20 cellular contexts compared by ENCODE assay signal in the genomic region with DNA sequence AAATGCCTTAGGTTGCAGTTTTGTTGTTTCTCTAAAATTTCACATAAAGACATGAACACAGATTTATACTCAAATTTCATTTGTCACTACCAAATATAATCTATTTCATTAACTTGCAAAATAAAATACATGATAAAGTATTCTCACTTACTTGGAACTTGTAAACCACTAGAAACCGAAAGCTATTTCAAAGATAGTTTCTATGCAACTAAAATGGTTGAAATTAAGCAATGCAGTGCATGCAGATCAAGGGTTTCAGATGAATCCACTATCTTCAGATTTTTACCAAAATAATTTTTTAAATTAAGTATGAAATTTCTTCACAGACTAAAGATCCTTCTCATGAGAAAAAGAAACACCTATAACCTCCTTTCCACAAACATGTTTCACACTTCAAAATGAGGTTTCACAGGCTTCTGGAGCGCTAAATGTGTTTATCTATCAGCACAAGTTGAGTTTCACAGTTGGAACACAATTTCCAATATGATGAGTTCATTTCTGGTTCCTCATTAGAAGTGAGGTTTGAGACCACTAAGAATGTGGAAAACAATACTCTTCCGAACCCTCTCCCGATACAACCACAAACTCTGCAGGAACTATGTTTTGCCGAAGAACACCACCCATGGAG.
"Had no signal": no experiment of that assay in that cellular context is flagged by ENCODE, and none has a peak within 500 bp of the region (broad histone marks: within the 10 kb centered on the region; RNA-seq: fewer than 3 reads in every experiment).

No MANE protein-coding gene starts in this region.

- H3K4me3 Mint-ChIP-seq: activated B cell treated with CpG ODN at 0.5 μM for 24 hours; activated CD4-positive, alpha-beta memory T cell treated with anti-CD3 and anti-CD28 coated beads, Interleukin-2, amount 10 ng/mL, durations not matched to agents 7 days and 5 days; activated CD8-positive, alpha-beta memory T cell treated with anti-CD3 and anti-CD28 coated beads, Interleukin-2, amount 10 ng/mL, durations not matched to agents 7 days and 5 days; activated naive CD8-positive, alpha-beta T cell; mesothelial cell of epicardium; stimulated activated naive CD8-positive, alpha-beta T cell treated with anti-CD3 and anti-CD28 coated beads, Interleukin-15, Interleukin-2, amounts not matched to agents 100 ng/mL and 50 ng/mL, for 24 hours had no signal

- H3K36me3 ChIP-seq: colonic mucosa, gastrocnemius medialis, left lung, transverse colon, uterus had no signal

- ATAC-seq: activated CD8-positive, alpha-beta memory T cell treated with anti-CD3 and anti-CD28 coated beads, Interleukin-2, amount 10 ng/mL, durations not matched to agents 7 days and 5 days; body of pancreas; esophagus mucosa; gastrocnemius medialis; left lung; right cardiac atrium had no signal

- H3K36me3 Mint-ChIP-seq: activated CD8-positive, alpha-beta memory T cell treated with anti-CD3 and anti-CD28 coated beads, Interleukin-2, amount 10 ng/mL, durations not matched to agents 7 days and 5 days; activated naive CD8-positive, alpha-beta T cell had no signal

- H3K4me1 ChIP-seq: body of pancreas, colonic mucosa, gastrocnemius medialis, left lung, transverse colon, uterus had no signal

- DNase-seq: activated B cell treated with CpG ODN at 0.5 μM for 24 hours; activated CD4-positive, alpha-beta memory T cell treated with anti-CD3 and anti-CD28 coated beads, Interleukin-2, amount 10 ng/mL, durations not matched to agents 7 days and 5 days; activated CD4-positive, alpha-beta T cell treated with anti-CD3 and anti-CD28 coated beads for 4 hours; activated CD8-positive, alpha-beta memory T cell treated with anti-CD3 and anti-CD28 coated beads, Interleukin-2, amount 10 ng/mL, durations not matched to agents 7 days and 5 days; amygdala; body of pancreas; caudate nucleus; colonic mucosa; gastrocnemius medialis; head of caudate nucleus; kidney; left lung; right cardiac atrium; transverse colon; uterus had no signal

- H3K27ac ChIP-seq: body of pancreas, colonic mucosa, gastrocnemius medialis, left lung, skin epidermis, transverse colon, uterus had no signal

- H3K27ac Mint-ChIP-seq: activated B cell treated with CpG ODN at 0.5 μM for 24 hours; activated CD4-positive, alpha-beta memory T cell treated with anti-CD3 and anti-CD28 coated beads, Interleukin-2, amount 10 ng/mL, durations not matched to agents 7 days and 5 days; activated CD8-positive, alpha-beta memory T cell treated with anti-CD3 and anti-CD28 coated beads, Interleukin-2, amount 10 ng/mL, durations not matched to agents 7 days and 5 days; activated naive CD8-positive, alpha-beta T cell; mesothelial cell of epicardium; stimulated activated naive CD8-positive, alpha-beta T cell treated with anti-CD3 and anti-CD28 coated beads, Interleukin-15, Interleukin-2, amounts not matched to agents 100 ng/mL and 50 ng/mL, for 24 hours had no signal

- H3K9me3 Mint-ChIP-seq: activated B cell treated with CpG ODN at 0.5 μM for 24 hours; activated CD4-positive, alpha-beta memory T cell treated with anti-CD3 and anti-CD28 coated beads, Interleukin-2, amount 10 ng/mL, durations not matched to agents 7 days and 5 days; mesothelial cell of epicardium; stimulated activated naive CD8-positive, alpha-beta T cell treated with anti-CD3 and anti-CD28 coated beads, Interleukin-15, Interleukin-2, amounts not matched to agents 100 ng/mL and 50 ng/mL, for 24 hours had no signal

- H3K9me3 ChIP-seq: body of pancreas, colonic mucosa, gastrocnemius medialis, left lung, transverse colon, uterus had no signal

- H3K4me3 ChIP-seq: body of pancreas, colonic mucosa, gastrocnemius medialis, left lung, skin epidermis, transverse colon, uterus had no signal

- H3K4me1 Mint-ChIP-seq: activated B cell treated with CpG ODN at 0.5 μM for 24 hours, mesothelial cell of epicardium had no signal

- H3K27me3 ChIP-seq: body of pancreas, colonic mucosa, gastrocnemius medialis, left lung, transverse colon, uterus had no signal
